ENCODE assay signal across 8 cellular contexts in genomic region chr12:120224304-120225199, GRCh38. TPM values are rescaled to one million over a fixed set of nuclear protein-coding genes. Genes with fewer than 3 reads are reported as not detected.
A peak's percentile ranks its signal among the peaks of the same experiment; 100 is the strongest.
DNase-seq lines count a peak whose midpoint lies in the region; ATAC-seq and TF ChIP-seq lines count a peak whose summit lies in the region.

No MANE protein-coding gene starts in this region.

- no peaks in the 10 kb centered on the region for H3K27me3 Mint-ChIP-seq in osteocyte (ENCODE audit: unreplicated experiment)

- peaks cover 52% of the 10 kb centered on the region for H3K4me1 Mint-ChIP-seq in osteocyte (ENCODE audit: unreplicated experiment)

- peak overlapping the region; percentile 42 for H3K4me3 ChIP-seq in epithelial cell of proximal tubule (ENCODE audit: low read depth, low read length)

- DNase-seq in G401 (ENCODE audit: low spot score): peak; percentile 32
- DNase-seq in NCI-H2227 (lab: John Stamatoyannopoulos, UW; ENCODE audit: unreplicated experiment): peak; percentile 81
- DNase-seq in epithelial cell of proximal tubule (ENCODE audit: low read depth): no peak
- no peak for DNase-seq in osteocyte (ENCODE audit: extremely low spot score, unreplicated experiment)
- DNase-seq in AML-193 (lab: John Stamatoyannopoulos, UW): no peak
- DNase-seq in activated CD8-positive, alpha-beta memory T cell treated with anti-CD3 and anti-CD28 coated beads, Interleukin-2, amount 50 U/mL, for 4 hours: no peak
- DNase-seq in DMS114 treated with DMSO at 0.1 percent for 48 hours (lab: John Stamatoyannopoulos, UW; ENCODE audit: unreplicated experiment): no peak

- no peak for TF ChIP-seq CTCF in epithelial cell of proximal tubule (conservative IDR thresholded peaks at IDR 0.05; ENCODE audit: low read depth, low read length)
- no peak for TF ChIP-seq CTCF in osteocyte (IDR thresholded peaks at IDR 0.05)

- peaks cover 9% of the 10 kb centered on the region for H3K36me3 Mint-ChIP-seq in osteocyte (ENCODE audit: unreplicated experiment)

- H3K9me3 Mint-ChIP-seq in osteocyte (ENCODE audit: unreplicated experiment): no peaks in the 10 kb centered on the region

- H3K27ac Mint-ChIP-seq in osteocyte (ENCODE audit: unreplicated experiment): peak overlapping the region; percentile 73

- no peak for ATAC-seq in GM18519 (IDR thresholded peaks at IDR 0.05; ENCODE audit: low FRiP score, unreplicated experiment)

- in situ Hi-C loops in G401 (cut with HindIII; ENCODE audit: low sequenced_read_pairs): loop anchor here (10.0 kb wide), 1 partner anchor 220 kb away; the partner anchor contains the start of genes GATC and TRIAP1

- H3K4me3 Mint-ChIP-seq in osteocyte (ENCODE audit: unreplicated experiment): peak overlapping the region; percentile 10

RNA-seq across cellular contexts. Expression of gene RPLP0, which starts 23.6 kb away (rescaled TPM):
- 6,017 and 6,466 TPM in 2 replicates for total RNA-seq in G401 (2014; rRNA removed; shearing (Covaris generic))
- total RNA-seq in epithelial cell of proximal tubule: 3,816 and 4,725 TPM in 2 replicates
- total RNA-seq in osteocyte: 2,037 TPM in 2 replicates

RNA-seq across cellular contexts. Expression of gene GCN1, which starts 30.0 kb away (rescaled TPM):
- 65.2 and 79.0 TPM in 2 replicates for total RNA-seq in G401 (2014; rRNA removed; shearing (Covaris generic))
- total RNA-seq in epithelial cell of proximal tubule (73.9 and 79.2 TPM in 2 replicates), osteocyte (106 and 115 TPM in 2 replicates)

RNA-seq across cellular contexts. Expression of gene PXN, which starts 41.0 kb away (rescaled TPM):
- total RNA-seq in G401 (2014; rRNA removed; shearing (Covaris generic)): 18.8 and 24.5 TPM in 2 replicates
- total RNA-seq in epithelial cell of proximal tubule (84.5 and 100 TPM in 2 replicates), osteocyte (76.7 and 79.9 TPM in 2 replicates)

Comparison
In these comparisons a context has a peak if more than half of its experiments do, and no peak if none do; other contexts are left out.
1. DNase-seq: peak in G401 (single experiment) and NCI-H2227 (single experiment); none in epithelial cell of proximal tubule (single experiment), osteocyte (single experiment), AML-193 (0 of 2), activated CD8-positive, alpha-beta memory T cell treated with anti-CD3 and anti-CD28 coated beads, Interleukin-2, amount 50 U/mL, for 4 hours (single experiment) and DMS114 treated with DMSO at 0.1 percent for 48 hours (single experiment).